ENCODE assay signal across 15 cellular contexts in the genomic region with DNA sequence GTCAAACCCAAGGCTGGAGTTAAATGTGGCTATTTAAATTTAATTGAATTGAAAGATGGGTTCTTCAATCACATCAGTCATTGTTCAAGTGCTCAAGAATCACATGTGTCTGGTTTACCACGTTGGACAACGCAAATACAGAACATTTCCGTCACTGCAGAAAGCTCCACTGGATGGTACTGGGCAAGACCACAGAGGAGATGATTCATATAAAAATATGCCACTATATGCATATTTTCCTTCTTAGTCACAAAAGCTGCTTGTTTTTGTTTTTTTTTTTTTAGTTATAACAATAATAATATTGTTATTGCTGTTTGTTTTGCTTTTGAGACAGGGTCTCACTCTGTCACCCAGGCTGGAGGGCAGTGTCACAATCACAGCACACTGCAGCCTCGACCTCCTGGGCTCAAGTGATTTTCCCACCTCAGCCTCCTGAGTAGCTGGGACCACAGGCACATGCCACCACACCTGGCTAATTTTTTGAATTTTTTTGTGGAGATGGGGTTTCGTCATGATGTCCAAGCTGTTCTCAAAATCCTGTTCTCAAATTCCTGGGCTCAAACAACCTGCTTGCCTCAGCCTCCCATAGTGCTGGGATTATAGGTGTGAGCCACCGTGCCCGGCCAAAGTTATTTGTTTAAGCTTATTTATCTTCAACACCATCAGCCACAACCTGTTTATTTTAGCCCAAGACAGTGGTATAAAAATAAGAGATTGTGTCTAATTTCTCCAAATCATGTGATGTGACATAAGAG. TPM values are rescaled to one million over a fixed set of nuclear protein-coding genes. Genes with fewer than 3 reads are reported as not detected.
A peak's percentile ranks its signal among the peaks of the same experiment; 100 is the strongest.
DNase-seq lines count a peak whose midpoint lies in the region; ATAC-seq, FAIRE-seq and TF ChIP-seq lines count a peak whose summit lies in the region.
"Had no signal": no experiment of that assay in that cellular context is flagged by ENCODE, and none has a peak within 500 bp of the region (broad histone marks: within the 10 kb centered on the region; RNA-seq: fewer than 3 reads in every experiment).

No MANE protein-coding gene starts in this region.

- H3K9me3 ChIP-seq in T-helper 17 cell (ENCODE audit: control insufficient read depth, low read length, poor library complexity, severe bottlenecking): no peaks in the 10 kb centered on the region
- H3K9me3 ChIP-seq: stomach had no signal

- H3K9me3 Mint-ChIP-seq in stimulated activated effector memory CD8-positive, alpha-beta T cell treated with anti-CD3 and anti-CD28 coated beads, Interleukin-12 subunit alpha, Interleukin-12 subunit beta, amount 100 ng/mL, for 72 hours: no peaks in the 10 kb centered on the region
- H3K9me3 Mint-ChIP-seq in endothelial cell (ENCODE audit: unreplicated experiment): no peaks in the 10 kb centered on the region
- H3K9me3 Mint-ChIP-seq: nephron; T-helper 2 cell treated with Interferon-gamma antibody and Interleukin-4, amounts not matched to agents 5 μg/mL and 100 μg/mL, for 36 hours had no signal

- FAIRE-seq in GM19239 (lab: Jason Lieb, UNC): no peak
- FAIRE-seq: G401.6 had no signal

- ATAC-seq in activated CD4-positive, CD25-positive, alpha-beta regulatory T cell treated with anti-CD3 and anti-CD28 coated beads, Interleukin-2, amount 50 U/mL, for 24 hours: peak; percentile 32 to 38
- ATAC-seq in T-helper 17 cell (no peak), GM18873 (IDR thresholded peaks at IDR 0.05; ENCODE audit: low FRiP score, unreplicated experiment) (no peak)
- peak; percentile 99 for ATAC-seq in stimulated activated effector memory CD8-positive, alpha-beta T cell treated with anti-CD3 and anti-CD28 coated beads, Interleukin-12 subunit alpha, Interleukin-12 subunit beta, amount 100 ng/mL, for 72 hours

- no peaks in the 10 kb centered on the region for H3K27me3 Mint-ChIP-seq in T-helper 17 cell
- H3K27me3 Mint-ChIP-seq in endothelial cell (ENCODE audit: unreplicated experiment): peaks cover 1% of the 10 kb centered on the region

- no peak for TF ChIP-seq CTCF in endothelial cell (IDR thresholded peaks at IDR 0.05; ENCODE audit: unreplicated experiment)

- no peaks in the 10 kb centered on the region for H3K4me1 Mint-ChIP-seq in T-helper 17 cell
- peaks cover 17% of the 10 kb centered on the region for H3K4me1 Mint-ChIP-seq in stimulated activated effector memory CD8-positive, alpha-beta T cell treated with anti-CD3 and anti-CD28 coated beads, Interleukin-12 subunit alpha, Interleukin-12 subunit beta, amount 100 ng/mL, for 72 hours
- no peaks in the 10 kb centered on the region for H3K4me1 Mint-ChIP-seq in endothelial cell (ENCODE audit: unreplicated experiment)
- H3K4me1 Mint-ChIP-seq: nephron had no signal

- no peaks in the 10 kb centered on the region for H3K36me3 Mint-ChIP-seq in T-helper 17 cell (ENCODE audit: low read depth)
- H3K36me3 Mint-ChIP-seq in stimulated activated effector memory CD8-positive, alpha-beta T cell treated with anti-CD3 and anti-CD28 coated beads, Interleukin-12 subunit alpha, Interleukin-12 subunit beta, amount 100 ng/mL, for 72 hours: no peaks in the 10 kb centered on the region
- H3K36me3 Mint-ChIP-seq in endothelial cell (ENCODE audit: low read depth, unreplicated experiment): no peaks in the 10 kb centered on the region

- H3K4me3 Mint-ChIP-seq in T-helper 17 cell (no peak overlapping the region), endothelial cell (ENCODE audit: unreplicated experiment) (no peak overlapping the region)
- H3K4me3 Mint-ChIP-seq in stimulated activated effector memory CD8-positive, alpha-beta T cell treated with anti-CD3 and anti-CD28 coated beads, Interleukin-12 subunit alpha, Interleukin-12 subunit beta, amount 100 ng/mL, for 72 hours: no peak overlapping the region
- H3K4me3 Mint-ChIP-seq: nephron; T-helper 2 cell treated with Interferon-gamma antibody and Interleukin-4, amounts not matched to agents 5 μg/mL and 100 μg/mL, for 36 hours had no signal

- H3K27ac Mint-ChIP-seq in T-helper 17 cell (peak overlapping the region; percentile 43), endothelial cell (ENCODE audit: unreplicated experiment) (no peak overlapping the region)
- H3K27ac Mint-ChIP-seq in stimulated activated effector memory CD8-positive, alpha-beta T cell treated with anti-CD3 and anti-CD28 coated beads, Interleukin-12 subunit alpha, Interleukin-12 subunit beta, amount 100 ng/mL, for 72 hours: peak overlapping the region; percentile 43
- H3K27ac Mint-ChIP-seq: nephron; T-helper 2 cell treated with Interferon-gamma antibody and Interleukin-4, amounts not matched to agents 5 μg/mL and 100 μg/mL, for 36 hours had no signal

- no peak for DNase-seq in activated CD4-positive, CD25-positive, alpha-beta regulatory T cell treated with anti-CD3 and anti-CD28 coated beads, Interleukin-2, amount 50 U/mL, for 72 hours
- DNase-seq in T-helper 17 cell (no peak), fibroblast of peridontal ligament (ENCODE audit: extremely low read depth) (peak; percentile 90), endothelial cell (ENCODE audit: low spot score) (no peak), GM19239 (ENCODE audit: insufficient read length, low spot score) (no peak)
- DNase-seq in stimulated activated effector memory CD8-positive, alpha-beta T cell treated with anti-CD3 and anti-CD28 coated beads, Interleukin-12 subunit alpha, Interleukin-12 subunit beta, amount 100 ng/mL, for 72 hours (ENCODE audit: low spot score in 2 of 2): no peak
- DNase-seq: activated CD8-positive, alpha-beta memory T cell treated with anti-CD3 and anti-CD28 coated beads, Interleukin-2, amount 50 U/mL, for 48 hours; GOT3; NCI-H1048; stomach had no signal

RNA-seq across cellular contexts. Expression of a gene that starts 19.4 kb away (rescaled TPM):
- not detected for total RNA-seq in T-helper 17 cell
- not detected for total RNA-seq in endothelial cell (ENCODE audit: unreplicated experiment)
- total RNA-seq: stomach had no signal

RNA-seq across cellular contexts. Expression of a gene that starts 48.9 kb away (rescaled TPM):
- total RNA-seq in T-helper 17 cell: under 1 TPM; 0.42 to 0.52 TPM
- 0.23 TPM for total RNA-seq in endothelial cell (ENCODE audit: unreplicated experiment)

RNA-seq across cellular contexts. Expression of a gene that starts 52.5 kb away (rescaled TPM):
- total RNA-seq in T-helper 17 cell: not detected
- not detected for total RNA-seq in endothelial cell (ENCODE audit: unreplicated experiment)

Comparison
In these comparisons a context has a peak if more than half of its experiments do, and no peak if none do; other contexts are left out.
1. ATAC-seq: peak in activated CD4-positive, CD25-positive, alpha-beta regulatory T cell treated with anti-CD3 and anti-CD28 coated beads, Interleukin-2, amount 50 U/mL, for 24 hours (2 of 2) and stimulated activated effector memory CD8-positive, alpha-beta T cell treated with anti-CD3 and anti-CD28 coated beads, Interleukin-12 subunit alpha, Interleukin-12 subunit beta, amount 100 ng/mL, for 72 hours (single experiment); none in T-helper 17 cell (single experiment) and GM18873 (single experiment).